Comparison of ENCODE assay signal across 29 cellular contexts in genomic region chr2:21033237-21034155, GRCh38. TPM values are rescaled to one million over a fixed set of nuclear protein-coding genes. Genes with fewer than 3 reads are reported as not detected.
A peak's percentile ranks its signal among the peaks of the same experiment; 100 is the strongest.
DNase-seq lines count a peak whose midpoint lies in the region; ATAC-seq, FAIRE-seq and TF ChIP-seq lines count a peak whose summit lies in the region.
"Had no signal": no experiment of that assay in that cellular context is flagged by ENCODE, and none has a peak within 500 bp of the region (broad histone marks: within the 10 kb centered on the region; RNA-seq: fewer than 3 reads in every experiment).

No MANE protein-coding gene starts in this region.

- FAIRE-seq in HepG2 (lab: Jason Lieb, UNC), result no peak
- FAIRE-seq: A204.1, GM12878, GM12892, GM18507 had no signal

- no peak overlapping the region for H3K27ac Mint-ChIP-seq in endodermal cell
- H3K27ac Mint-ChIP-seq: CD14-positive monocyte; CD4-positive, alpha-beta memory T cell; CD4-positive, CD25-positive, alpha-beta regulatory T cell; CD8-positive, alpha-beta memory T cell had no signal

- DNase-seq in HepG2 (ENCODE audit: low spot score), result no peak
- no peak for DNase-seq in right lobe of liver
- DNase-seq in endodermal cell, result peak; percentile 2
- no peak for DNase-seq in occipital lobe (lab: John Stamatoyannopoulos, UW)
- no peak for DNase-seq in HAP-1 (ENCODE audit: low spot score in 2 of 2)
- DNase-seq: 8988T; ACHN; BE2C; C1 segment of cervical spinal cord; CD4-positive, alpha-beta memory T cell; CD4-positive, CD25-positive, alpha-beta regulatory T cell; CD8-positive, alpha-beta memory T cell; COR-L47; DMS 273 treated with DMSO at 0.1 percent for 48 hours; DMS153; DMS53; DMS79; DND-41; EL; GDM1 had no signal

- peaks cover 2% of the 10 kb centered on the region for H3K27me3 Mint-ChIP-seq in endodermal cell (ENCODE audit: insufficient read depth)

- no peaks in the 10 kb centered on the region for H3K9me3 ChIP-seq in HepG2 (ENCODE audit: low read length)
- H3K9me3 ChIP-seq in right lobe of liver, result no peaks in the 10 kb centered on the region
- H3K9me3 ChIP-seq in endodermal cell (ENCODE audit: control insufficient read depth, low read length), result no peaks in the 10 kb centered on the region
- H3K9me3 ChIP-seq in HAP-1, result no peaks in the 10 kb centered on the region
- H3K9me3 ChIP-seq: BE2C, BLaER1 had no signal

- H2AFZ ChIP-seq in HepG2 (ENCODE audit: low read length), result no peak overlapping the region

- ATAC-seq in HepG2, result peak; percentile 2
- ATAC-seq in right lobe of liver, result no peak
- ATAC-seq: GM12878 had no signal

- H3K27me3 ChIP-seq in HepG2 (ENCODE audit: control insufficient read depth in 1 of 2, insufficient read depth in 2 of 2, low read length in 2 of 2) (no peaks in the 10 kb centered on the region), right lobe of liver (no peaks in the 10 kb centered on the region), endodermal cell (ENCODE audit: control insufficient read depth, insufficient read depth, low read length, poor library complexity, severe bottlenecking) (no peaks in the 10 kb centered on the region), HAP-1 (ENCODE audit: low read depth) (no peaks in the 10 kb centered on the region)
- H3K27me3 ChIP-seq: BE2C, BLaER1 had no signal

- H3K9ac ChIP-seq in HepG2 (ENCODE audit: insufficient read depth, low read depth, low read length), result no peak overlapping the region
- no peak overlapping the region for H3K9ac ChIP-seq in endodermal cell (ENCODE audit: extremely low read depth, low read length, poor library complexity, severe bottlenecking)
- H3K9ac ChIP-seq: BLaER1 had no signal

- no TSS peak for BruUV-seq in HepG2 (replicated peaks; lab: Mats Ljungman, UMichigan)

- H3K36me3 Mint-ChIP-seq in endodermal cell (ENCODE audit: low read depth), result peaks cover 17% of the 10 kb centered on the region
- H3K36me3 Mint-ChIP-seq: CD14-positive monocyte; CD4-positive, alpha-beta memory T cell; CD4-positive, CD25-positive, alpha-beta regulatory T cell; CD8-positive, alpha-beta memory T cell had no signal

- H3K36me3 ChIP-seq in HepG2 (replicated peaks in 1 of 2; ENCODE audit: control insufficient read depth in 1 of 2, insufficient read depth in 2 of 2, low read length in 2 of 2), result peaks cover 65 to 99% of the 10 kb centered on the region in 2 experiments
- H3K36me3 ChIP-seq in right lobe of liver, result peaks cover 9 to 100% (median 62%) of the 10 kb centered on the region in 4 donors
- H3K36me3 ChIP-seq in endodermal cell (ENCODE audit: control insufficient read depth, insufficient read depth, low read length), result no peaks in the 10 kb centered on the region
- no peaks in the 10 kb centered on the region for H3K36me3 ChIP-seq in HAP-1 (replicated peaks)
- H3K36me3 ChIP-seq: BE2C, BLaER1 had no signal

- 100% methylated on average over 2 of the region's 2 CpGs for WGBS in HepG2 (ENCODE audit: low lambda C conversion rate)
- WGBS in right lobe of liver (ENCODE audit: insufficient coverage, low coverage, low lambda C conversion rate, missing lambda C conversion rate), result 77% methylated on average over 2 of the region's 2 CpGs
- 100% methylated on average over 1 to 2 of the region's 2 CpGs for WGBS in endodermal cell (ENCODE audit: insufficient coverage in 1 of 2, insufficient read length in 1 of 2), 2 experiments

- no peaks in the 10 kb centered on the region for H3K9me3 Mint-ChIP-seq in endodermal cell

- H3K4me1 Mint-ChIP-seq in endodermal cell, result no peaks in the 10 kb centered on the region
- H3K4me1 Mint-ChIP-seq: CD14-positive monocyte; CD4-positive, CD25-positive, alpha-beta regulatory T cell; CD8-positive, alpha-beta memory T cell had no signal

- intact Hi-C loops in HepG2 (cut with micrococcal nuclease; ENCODE audit: unreplicated experiment), result no loop called here
- intact Hi-C loops in right lobe of liver (cut with DNase I), result no loop called here

- peaks cover 100% of the 10 kb centered on the region for H4K20me1 ChIP-seq in HepG2 (ENCODE audit: insufficient read depth, low read length)
- H4K20me1 ChIP-seq: BLaER1 had no signal

- TF ChIP-seq CTCF in HepG2 (CRISPR knock-in tag; IDR thresholded peaks at IDR 0.05) (no peak), right lobe of liver (IDR thresholded peaks at IDR 0.05) (no peak), endodermal cell (conservative IDR thresholded peaks at IDR 0.05) (no peak)

- no peak for TF ChIP-seq EP300 in HepG2 (IDR thresholded peaks at IDR 0.05; ENCODE audit: low read depth in 2 of 2, low read length in 2 of 2)
- TF ChIP-seq EP300 in HepG2 (CRISPR knock-in tag; IDR thresholded peaks at IDR 0.05; ENCODE audit: borderline replicate concordance), result no peak

- peak; percentile 68 to 75 for TF ChIP-seq POLR2A in HepG2 (IDR thresholded peaks at IDR 0.05; ENCODE audit: insufficient read depth in 1 of 2, low read depth in 2 of 2, low read length in 2 of 2)
- no peak for TF ChIP-seq POLR2A in right lobe of liver (IDR thresholded peaks at IDR 0.05)

- peak overlapping the region in 1 of 3 experiments; percentile 2; a peak in 1 of 6 replicates for H3K4me3 ChIP-seq in HepG2 (replicated peaks in 1 of 3; ENCODE audit: insufficient read depth in 1 of 3, low read depth in 2 of 3, low read length in 3 of 3)
- H3K4me3 ChIP-seq in right lobe of liver, result no peak overlapping the region
- H3K4me3 ChIP-seq in endodermal cell (ENCODE audit: low read length), result no peak overlapping the region
- H3K4me3 ChIP-seq in HAP-1, result no peak overlapping the region
- H3K4me3 ChIP-seq: BLaER1, GM12878 had no signal

- peak overlapping the region; percentile 93 for H3K4me2 ChIP-seq in HepG2 (ENCODE audit: low read depth, low read length)
- H3K4me2 ChIP-seq: BLaER1 had no signal

- no peak overlapping the region for H3K4me3 Mint-ChIP-seq in endodermal cell
- H3K4me3 Mint-ChIP-seq: CD14-positive monocyte; CD4-positive, alpha-beta memory T cell; CD4-positive, CD25-positive, alpha-beta regulatory T cell; CD8-positive, alpha-beta memory T cell had no signal

- in situ Hi-C loops in HepG2 (cut with HindIII; ENCODE audit: extremely low pct_ligation_motif_present, low pct_unique_long_range_greater_than_20kb), result no loop called here
- in situ Hi-C loops in HAP-1 (cut with MboI; ENCODE audit: low sequenced_read_pairs), result loop anchor here (25.0 kb wide), 1 partner anchor 279 kb away; no protein-coding TSS in a partner anchor

- no peak for TF ChIP-seq RAD21 in HepG2 (CRISPR knock-in tag; IDR thresholded peaks at IDR 0.05)

- POLR2A ChIA-PET in HepG2 (lab: Yijun Ruan, JAX), result interaction anchor here (0.8 to 3.7 kb wide), 16 partner anchors 8 to 132 kb away, joined by 3 to 81 read pairs (median 9); partner anchors contain the start of gene APOB

- H3K27ac ChIP-seq in HepG2 (ENCODE audit: extremely low read length, insufficient read depth, low read length) (peak overlapping the region; percentile 8), right lobe of liver (peak overlapping the region in 1 of 3 donors; percentile 30), endodermal cell (ENCODE audit: low read depth, low read length) (no peak overlapping the region)
- H3K27ac ChIP-seq: BLaER1 had no signal

- H3K4me1 ChIP-seq in HepG2 (ENCODE audit: insufficient read depth, low read length), result peaks cover 99% of the 10 kb centered on the region
- peaks cover 0 to 50% (median 10%) of the 10 kb centered on the region in 4 donors for H3K4me1 ChIP-seq in right lobe of liver
- H3K4me1 ChIP-seq in endodermal cell (ENCODE audit: control insufficient read depth, insufficient read depth, low read length), result no peaks in the 10 kb centered on the region
- H3K4me1 ChIP-seq in HAP-1, result peaks cover 3% of the 10 kb centered on the region; the same call in 1 of the 2 replicates
- H3K4me1 ChIP-seq: BE2C, BLaER1 had no signal

- peaks cover 77% of the 10 kb centered on the region for H3K79me2 ChIP-seq in HepG2 (ENCODE audit: insufficient read depth, low read length)

- CTCF ChIA-PET in HepG2 (lab: Yijun Ruan, JAX; ENCODE audit: low intra/inter-chr PET ratio, low total read pairs), result no interaction called here

TF ChIP-seq in HepG2, 621 proteins besides CTCF, POLR2A, EP300 and RAD21 (continues in another document):
- TF ChIP-seq TFDP2 (CRISPR knock-in tag; IDR thresholded peaks at IDR 0.05), result no peak

RNA-seq across cellular contexts. Expression of gene APOB, which starts 10.4 kb away (rescaled TPM):
- total RNA-seq in HepG2 (2016; rRNA removed; fragmentation: Illumina TruSeq; extraction: Trizol), result 2,017 and 2,515 TPM in 2 replicates
- 102 and 113 TPM in 2 replicates for total RNA-seq in HepG2 (2016; cell fraction: cytosol; rRNA removed; fragmentation: Illumina TruSeq; extraction: Trizol; ENCODE audit: low read depth)
- 1,811 and 2,334 TPM in 2 replicates for total RNA-seq in HepG2 (2016; cell fraction: insoluble cytoplasmic fraction; rRNA removed; fragmentation: Illumina TruSeq; extraction: Trizol)
- 341 and 391 TPM in 2 replicates for total RNA-seq in HepG2 (2016; cell fraction: membrane; rRNA removed; fragmentation: Illumina TruSeq; extraction: Trizol)
- total RNA-seq in HepG2 (2016; cell fraction: nucleus; rRNA removed; fragmentation: Illumina TruSeq; extraction: Trizol), result 3,623 and 4,305 TPM in 2 replicates
- polyA plus RNA-seq in HepG2 (2011; rRNA removed), result 1,226 and 1,569 TPM in 2 replicates
- 779 and 1,118 TPM in 2 replicates for polyA plus RNA-seq in HepG2 (2011; cell fraction: cytosol; rRNA removed)
- polyA plus RNA-seq in HepG2 (2011; cell fraction: nucleus; rRNA removed), result 609 and 698 TPM in 2 replicates
- polyA plus RNA-seq in HepG2 (2012), result 1,387 and 2,007 TPM in 2 replicates
- polyA plus RNA-seq in HepG2 (2016; cell fraction: cytosol; fragmentation: Illumina TruSeq; extraction: Trizol; ENCODE audit: low read depth), result 27.1 and 29.9 TPM in 2 replicates
- 658 and 677 TPM in 2 replicates for polyA plus RNA-seq in HepG2 (2016; cell fraction: insoluble cytoplasmic fraction; fragmentation: Illumina TruSeq; extraction: Trizol; ENCODE audit: low read depth)
- polyA plus RNA-seq in HepG2 (2016; cell fraction: membrane; fragmentation: Illumina TruSeq; extraction: Trizol; ENCODE audit: low read depth), result 39.5 and 51.6 TPM in 2 replicates
- 1,507 and 1,591 TPM in 2 replicates for polyA plus RNA-seq in HepG2 (2016; cell fraction: nucleus; fragmentation: Illumina TruSeq; extraction: Trizol; ENCODE audit: insufficient read depth, low read depth)
- polyA minus RNA-seq in HepG2 (2011; rRNA and poly(A)+ RNA removed; ENCODE audit: low replicate concordance), result 3.3 and 5,189 TPM in 2 replicates
- polyA minus RNA-seq in HepG2 (2011; cell fraction: cytosol; rRNA and poly(A)+ RNA removed), result 4,783 and 5,517 TPM in 2 replicates
- polyA minus RNA-seq in HepG2 (2011; cell fraction: nucleus; rRNA and poly(A)+ RNA removed), result 3,357 and 4,547 TPM in 2 replicates
- total RNA-seq in right lobe of liver, result 1,000 to 10,000 TPM; 2,615 to 3,271 (median 2,774) TPM
- 10 to 100 TPM in 1 of 2 donors, 1 to 10 TPM in 1; 7.5 to 14.1 TPM for total RNA-seq in endodermal cell
- polyA plus RNA-seq in endodermal cell (2013, experiment 1 of 2), result 1.5 TPM
- 1.2 TPM for polyA plus RNA-seq in endodermal cell (2013, experiment 2 of 2)
- total RNA-seq in occipital lobe, result 0.62 TPM
- total RNA-seq: A673; CD4-positive, alpha-beta memory T cell; CD4-positive, CD25-positive, alpha-beta regulatory T cell; CD8-positive, alpha-beta memory T cell; Daoy; G401 had no signal
- polyA plus RNA-seq: CD4-positive, alpha-beta memory T cell; CD4-positive, CD25-positive, alpha-beta regulatory T cell; CD8-positive, alpha-beta memory T cell; GM12878 had no signal

Comparison
In these comparisons a context has a peak if more than half of its experiments do, and no peak if none do; other contexts are left out.
1. RNA of gene APOB, which starts 10.4 kb away (total RNA-seq): 2,615 to 3,271 TPM in right lobe of liver and 102 to 4,305 TPM in HepG2; 7.5 to 14.1 TPM in endodermal cell and 0.62 TPM in occipital lobe (single experiment); every median in the first group is over 4 times any median in the second.